Comparison of ENCODE assay signal across 1 cellular context in genomic region chr2:65077898-65078297, GRCh38.
TF ChIP-seq lines count a peak whose summit lies in the region.

No MANE protein-coding gene starts in this region.

TF ChIP-seq in K562, 482 proteins besides CTCF, POLR2A, EP300 and RAD21 (continued from another document):
- no peak for TF ChIP-seq FOXA1 (IDR thresholded peaks at IDR 0.05; ENCODE audit: borderline replicate concordance)
- TF ChIP-seq BCLAF1 (IDR thresholded peaks at IDR 0.05; ENCODE audit: borderline replicate concordance in 1 of 2, control insufficient read depth in 1 of 2, low read depth in 2 of 2, low read length in 1 of 2): no peak
- peak; percentile 57 for TF ChIP-seq POLR2G (IDR thresholded peaks at IDR 0.05; ENCODE audit: low read depth, low read length)
- no peak for TF ChIP-seq HMG20A (CRISPR knock-in tag; conservative IDR thresholded peaks at IDR 0.05)
TF ChIP-seq in K562: peak in this region for 1.
